Comparison of ENCODE assay signal across 22 cellular contexts in the genomic region with DNA sequence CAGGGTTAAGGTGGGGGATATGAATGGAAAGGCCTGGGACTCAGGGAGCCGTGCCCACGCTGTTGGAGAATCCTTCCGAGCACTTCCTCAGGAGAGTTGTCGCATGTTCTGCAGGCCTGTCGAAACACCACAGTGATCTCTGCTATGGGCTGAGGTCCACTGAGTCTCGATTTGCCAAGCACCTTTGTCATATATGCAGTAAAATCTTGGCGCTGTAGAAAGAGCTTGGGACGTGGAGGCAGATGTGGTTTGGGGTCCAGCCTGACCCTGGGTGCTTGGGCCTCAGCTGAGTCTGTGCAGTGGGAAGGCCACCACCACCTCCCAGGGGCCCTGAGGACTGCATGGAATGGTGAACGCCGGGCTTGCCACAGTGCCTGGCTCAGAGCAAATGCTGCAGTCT. TPM values are rescaled to one million over a fixed set of nuclear protein-coding genes. Genes with fewer than 3 reads are reported as not detected.
A peak's percentile ranks its signal among the peaks of the same experiment; 100 is the strongest.
DNase-seq lines count a peak whose midpoint lies in the region; ATAC-seq and TF ChIP-seq lines count a peak whose summit lies in the region.
"Had no signal": no experiment of that assay in that cellular context is flagged by ENCODE, and none has a peak within 500 bp of the region (broad histone marks: within the 10 kb centered on the region; RNA-seq: fewer than 3 reads in every experiment).

No MANE protein-coding gene starts in this region.

- H3K9me3 Mint-ChIP-seq in endodermal cell: peaks cover 6% of the 10 kb centered on the region
- no peaks in the 10 kb centered on the region; the same call in 2 of the 3 replicates for H3K9me3 Mint-ChIP-seq in GM23338

- no peaks in the 10 kb centered on the region for H3K36me3 ChIP-seq in endodermal cell (ENCODE audit: control insufficient read depth, insufficient read depth, low read length)
- H3K36me3 ChIP-seq in neuronal stem cell (replicated peaks in 1 of 2; ENCODE audit: control insufficient read depth in 2 of 2, insufficient read depth in 2 of 2, low read length in 2 of 2): peaks cover 0 to 37% of the 10 kb centered on the region in 2 donors
- no peaks in the 10 kb centered on the region for H3K36me3 ChIP-seq in GM23338 (ENCODE audit: insufficient read depth)
- H3K36me3 ChIP-seq: HAP-1 had no signal

- H3K4me1 ChIP-seq in endodermal cell (ENCODE audit: control insufficient read depth, insufficient read depth, low read length): no peaks in the 10 kb centered on the region
- H3K4me1 ChIP-seq in neuronal stem cell (ENCODE audit: control insufficient read depth in 2 of 2, insufficient read depth in 1 of 2, low read depth in 1 of 2, low read length in 2 of 2): no peaks in the 10 kb centered on the region
- H3K4me1 ChIP-seq in GM23338 (ENCODE audit: insufficient read depth): no peaks in the 10 kb centered on the region
- H3K4me1 ChIP-seq: HAP-1 had no signal

- no peak overlapping the region for H3K4ac ChIP-seq in neuronal stem cell (ENCODE audit: low read length)

- H4K91ac ChIP-seq in neuronal stem cell (ENCODE audit: low read depth, low read length, poor library complexity): no peak overlapping the region

- no peak overlapping the region for H2AK5ac ChIP-seq in neuronal stem cell (ENCODE audit: low read depth, low read length)

- H4K20me1 ChIP-seq in GM23338 (replicated peaks; ENCODE audit: insufficient read depth): no peaks in the 10 kb centered on the region

- H2BK12ac ChIP-seq in neuronal stem cell (ENCODE audit: low read length): no peak overlapping the region

- DNase-seq in cardiac septum (ENCODE audit: low spot score) (peak; percentile 55), left cardiac atrium (no peak), endodermal cell (peak; percentile 19), neuronal stem cell (ENCODE audit: low spot score) (no peak), GM23338 (ENCODE audit: low spot score) (no peak)
- DNase-seq: 8988T; ACHN; BE2C; CD4-positive, alpha-beta T cell; NCI-H1092; NCI-H1417 treated with DMSO at 0.1 percent for 48 hours; NCI-H1694 treated with DMSO at 0.1 percent for 48 hours; NCI-H2081; NCI-H2227 treated with DMSO at 0.1 percent for 48 hours; NCI-H510A; NCI-H69; SHP77 treated with DMSO at 0.1 percent for 48 hours had no signal

- TF ChIP-seq CTCF in endodermal cell (conservative IDR thresholded peaks at IDR 0.05) (no peak), GM23338 (conservative IDR thresholded peaks at IDR 0.05; ENCODE audit: low read depth in 2 of 2) (no peak)

- intact Hi-C loops in cardiac septum (cut with DNase I): no loop called here
- intact Hi-C loops in left cardiac atrium (cut with DNase I): no loop called here

- no peak overlapping the region for H3K27ac ChIP-seq in endodermal cell (ENCODE audit: low read depth, low read length)
- H3K27ac ChIP-seq in neuronal stem cell (replicated peaks; ENCODE audit: low read length): no peak overlapping the region
- H3K27ac ChIP-seq in GM23338 (ENCODE audit: low read depth): no peak overlapping the region
- H3K27ac ChIP-seq: RWPE1 had no signal

- no peak overlapping the region for H3K14ac ChIP-seq in neuronal stem cell (ENCODE audit: low read length)

- WGBS in endodermal cell (ENCODE audit: insufficient coverage in 1 of 2, insufficient read length in 1 of 2), 2 experiments: 94 to 100% methylated on average over 8 to 10 of the region's 10 CpGs
- no CpG with 5 or more reads among the region's 10 CpGs for WGBS in neuronal stem cell (ENCODE audit: extremely low coverage in 2 of 2, insufficient read length in 2 of 2, insufficient replicate concordance in 1 of 2), 2 donors

- H3K4me2 ChIP-seq in neuronal stem cell (ENCODE audit: insufficient read depth, low read length, poor library complexity, severe bottlenecking) (no peak overlapping the region), GM23338 (no peak overlapping the region)

- H3K36me3 Mint-ChIP-seq in endodermal cell (ENCODE audit: low read depth) (peaks cover 7% of the 10 kb centered on the region), GM23338 (ENCODE audit: low read depth) (0 out of 3 replicates have a peak, but pooled peaks cover 3% of the 10 kb centered on the region)

- H3K23ac ChIP-seq in neuronal stem cell (ENCODE audit: low read depth, low read length, poor library complexity): no peak overlapping the region

- H3K9ac ChIP-seq in endodermal cell (ENCODE audit: extremely low read depth, low read length, poor library complexity, severe bottlenecking) (no peak overlapping the region), neuronal stem cell (ENCODE audit: low read depth, low read length, poor library complexity) (no peak overlapping the region)

- H3K4me3 Mint-ChIP-seq in endodermal cell: no peak overlapping the region
- H3K4me3 Mint-ChIP-seq in GM23338: no peak overlapping the region
- H3K4me3 Mint-ChIP-seq: CD4-positive, alpha-beta T cell had no signal

- no peaks in the 10 kb centered on the region for H3K79me1 ChIP-seq in neuronal stem cell (ENCODE audit: low read depth, low read length)

- no peaks in the 10 kb centered on the region for H3K9me2 ChIP-seq in GM23338 (ENCODE audit: insufficient read depth)

- H3K9me3 ChIP-seq in endodermal cell (ENCODE audit: control insufficient read depth, low read length) (no peaks in the 10 kb centered on the region), neuronal stem cell (replicated peaks in 1 of 2; ENCODE audit: control insufficient read depth in 2 of 2, insufficient read depth in 1 of 2, low read depth in 1 of 2, low read length in 2 of 2) (peaks cover 0 to 5% of the 10 kb centered on the region in 2 donors)
- H3K9me3 ChIP-seq: BE2C, HAP-1 had no signal

- no peaks in the 10 kb centered on the region for H3F3A ChIP-seq in GM23338 (replicated peaks; ENCODE audit: low read depth)

- H2AFZ ChIP-seq in neuronal stem cell (ENCODE audit: low read length) (no peak overlapping the region), GM23338 (no peak overlapping the region)

- no peak overlapping the region for H3K4me3 ChIP-seq in endodermal cell (ENCODE audit: low read length)
- no peak overlapping the region for H3K4me3 ChIP-seq in neuronal stem cell (ENCODE audit: low read length in 2 of 2)
- H3K4me3 ChIP-seq in GM23338: no peak overlapping the region
- H3K4me3 ChIP-seq: HAP-1 had no signal

- peak overlapping the region; percentile 60 for H2BK5ac ChIP-seq in neuronal stem cell (ENCODE audit: low read length)

- H4K8ac ChIP-seq in neuronal stem cell (ENCODE audit: low read depth, low read length): peak overlapping the region; percentile 53

- no peaks in the 10 kb centered on the region; the same call in none of the 2 replicates for H3K79me2 ChIP-seq in GM23338 (replicated peaks; ENCODE audit: insufficient read depth)

- no peaks in the 10 kb centered on the region for H3K27me3 ChIP-seq in endodermal cell (ENCODE audit: control insufficient read depth, insufficient read depth, low read length, poor library complexity, severe bottlenecking)
- no peaks in the 10 kb centered on the region for H3K27me3 ChIP-seq in neuronal stem cell (ENCODE audit: control insufficient read depth in 3 of 3, insufficient read depth in 3 of 3, low read depth in 1 of 3, low read length in 3 of 3)
- H3K27me3 ChIP-seq in GM23338 (ENCODE audit: insufficient read depth): no peaks in the 10 kb centered on the region
- H3K27me3 ChIP-seq: BE2C had no signal

- no peak overlapping the region for H3K27ac Mint-ChIP-seq in endodermal cell
- H3K27ac Mint-ChIP-seq in GM23338: no peak overlapping the region
- H3K27ac Mint-ChIP-seq: CD4-positive, alpha-beta T cell had no signal

- no peaks in the 10 kb centered on the region for H3K27me3 Mint-ChIP-seq in endodermal cell (ENCODE audit: insufficient read depth)
- H3K27me3 Mint-ChIP-seq in GM23338 (ENCODE audit: insufficient read depth, low read depth, poor library complexity): peaks cover 4% of the 10 kb centered on the region

- no peak overlapping the region for H3K18ac ChIP-seq in neuronal stem cell (ENCODE audit: low read length)

- ATAC-seq in left cardiac atrium (no peak), GM23338 (no peak), HG03159 (IDR thresholded peaks at IDR 0.05; ENCODE audit: unreplicated experiment) (no peak), SK-N-SH treated with all-trans-retinoic acid at 6 μM for 48 hours (no peak)

- H3K4me1 Mint-ChIP-seq in endodermal cell (no peaks in the 10 kb centered on the region), GM23338 (no peaks in the 10 kb centered on the region)

- no peak overlapping the region for H2BK15ac ChIP-seq in neuronal stem cell (ENCODE audit: low read length)

- no peak overlapping the region for H2BK120ac ChIP-seq in neuronal stem cell (ENCODE audit: low read depth, low read length)

TF ChIP-seq in GM23338, 12 proteins besides CTCF, POLR2A, EP300 and RAD21 (continues in another document):
- no peak for TF ChIP-seq EZH2phosphoT487 (IDR thresholded peaks at IDR 0.05; ENCODE audit: unreplicated experiment)
- TF ChIP-seq EZH2 (IDR thresholded peaks at IDR 0.05; ENCODE audit: low read depth, unreplicated experiment): no peak
- no peak for TF ChIP-seq CREB1 (CRISPR knock-in tag; IDR thresholded peaks at IDR 0.05; ENCODE audit: low read depth)
- no peak for TF ChIP-seq ZNF114 (CRISPR knock-in tag; IDR thresholded peaks at IDR 0.05)

TF ChIP-seq in SK-N-SH treated with all-trans-retinoic acid at 6 μM for 48 hours, 23 proteins besides CTCF, POLR2A, EP300 and RAD21 (continues in another document):
- TF ChIP-seq OSR1 (CRISPR knock-in tag; IDR thresholded peaks at IDR 0.05) (no peak), ZNF8 (CRISPR knock-in tag; IDR thresholded peaks at IDR 0.05) (no peak), ZFP30 (CRISPR knock-in tag; IDR thresholded peaks at IDR 0.05) (no peak), TOX (CRISPR knock-in tag; IDR thresholded peaks at IDR 0.05; ENCODE audit: borderline replicate concordance) (no peak), ZC3H10 (CRISPR knock-in tag; IDR thresholded peaks at IDR 0.05) (no peak)
- TF ChIP-seq, protein P1, sequence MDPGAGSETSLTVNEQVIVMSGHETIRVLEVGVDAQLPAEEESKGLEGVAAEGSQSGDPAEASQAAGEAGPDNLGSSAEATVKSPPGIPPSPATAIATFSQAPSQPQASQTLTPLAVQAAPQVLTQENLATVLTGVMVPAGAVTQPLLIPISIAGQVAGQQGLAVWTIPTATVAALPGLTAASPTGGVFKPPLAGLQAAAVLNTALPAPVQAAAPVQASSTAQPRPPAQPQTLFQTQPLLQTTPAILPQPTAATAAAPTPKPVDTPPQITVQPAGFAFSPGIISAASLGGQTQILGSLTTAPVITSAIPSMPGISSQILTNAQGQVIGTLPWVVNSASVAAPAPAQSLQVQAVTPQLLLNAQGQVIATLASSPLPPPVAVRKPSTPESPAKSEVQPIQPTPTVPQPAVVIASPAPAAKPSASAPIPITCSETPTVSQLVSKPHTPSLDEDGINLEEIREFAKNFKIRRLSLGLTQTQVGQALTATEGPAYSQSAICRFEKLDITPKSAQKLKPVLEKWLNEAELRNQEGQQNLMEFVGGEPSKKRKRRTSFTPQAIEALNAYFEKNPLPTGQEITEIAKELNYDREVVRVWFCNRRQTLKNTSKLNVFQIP (CRISPR knock-in tag; IDR thresholded peaks at IDR 0.05; ENCODE audit: borderline replicate concordance, low read depth): no peak

RNA-seq across cellular contexts. Expression of a gene that starts 32.9 kb away (rescaled TPM):
- 18.9 TPM for total RNA-seq in cardiac septum
- 1 to 10 TPM; 2.7 to 2.9 TPM for total RNA-seq in left cardiac atrium
- total RNA-seq in endodermal cell: 10 to 100 TPM; 12.3 to 21.9 TPM
- 55.9 TPM for polyA plus RNA-seq in endodermal cell (2013, experiment 1 of 2)
- 52.1 TPM for polyA plus RNA-seq in endodermal cell (2013, experiment 2 of 2)
- 4.9 TPM for polyA plus RNA-seq in neuronal stem cell (2013, experiment 1 of 2)
- 4.3 TPM for polyA plus RNA-seq in neuronal stem cell (2013, experiment 2 of 2)
- 15.1 and 16.2 TPM in 2 replicates for total RNA-seq in GM23338 (2014; rRNA removed; shearing (Covaris generic))
- 12.7 and 13.8 TPM in 2 replicates for polyA plus RNA-seq in GM23338 (2016; fragmentation: Nextera tagmentation; extraction: Ambion mirVana)
- total RNA-seq: HT-29 had no signal

Comparison
In these comparisons a context has a peak if more than half of its experiments do, and no peak if none do; other contexts are left out.
1. DNase-seq: peak in cardiac septum (single experiment) and endodermal cell (single experiment); none in left cardiac atrium (single experiment), neuronal stem cell (single experiment) and GM23338 (single experiment).